16 cellular contexts compared by ENCODE assay signal in the genomic region with DNA sequence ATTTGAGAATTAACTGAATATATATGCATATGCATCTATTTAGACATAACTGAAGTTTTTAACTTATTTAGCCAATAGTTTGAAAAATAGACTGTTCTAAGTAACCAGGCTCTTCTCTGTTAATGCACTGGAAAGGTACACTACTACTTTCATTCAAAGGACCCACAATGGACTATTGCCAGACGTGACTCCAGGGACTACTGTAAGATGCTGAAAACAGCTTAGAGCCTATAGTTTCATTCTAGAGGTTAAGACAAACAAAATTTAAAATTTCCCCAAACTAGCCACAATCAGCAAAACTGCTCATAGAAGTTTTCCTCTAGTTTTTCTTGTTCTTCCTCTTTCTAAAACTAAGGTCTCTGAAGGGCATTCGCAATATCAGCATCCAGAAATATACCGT. TPM values are rescaled to one million over a fixed set of nuclear protein-coding genes. Genes with fewer than 3 reads are reported as not detected.
DNase-seq lines count a peak whose midpoint lies in the region; ATAC-seq and TF ChIP-seq lines count a peak whose summit lies in the region.
"Had no signal": no experiment of that assay in that cellular context is flagged by ENCODE, and none has a peak within 500 bp of the region (broad histone marks: within the 10 kb centered on the region; RNA-seq: fewer than 3 reads in every experiment).

No MANE protein-coding gene starts in this region.

- H3K4me1 ChIP-seq in colonic mucosa (peaks cover 5% of the 10 kb centered on the region), spleen (peaks cover 30 to 100% (median 60%) of the 10 kb centered on the region in 6 donors)

- peaks cover 10 to 27% of the 10 kb centered on the region in 2 donors for H3K36me3 Mint-ChIP-seq in activated T-cell treated with anti-CD3 and anti-CD28 coated beads, Interleukin-2, amount 50 U/mL, for 72 hours (ENCODE audit: insufficient read depth in 2 of 2)

- ATAC-seq in activated T-cell treated with anti-CD3 and anti-CD28 coated beads, Interleukin-2, amount 50 U/mL, for 72 hours (replicated peaks in 1 of 2), result no peak

- no peaks in the 10 kb centered on the region for H3K9me3 Mint-ChIP-seq in activated T-cell treated with anti-CD3 and anti-CD28 coated beads, Interleukin-2, amount 50 U/mL, for 72 hours
- H3K9me3 Mint-ChIP-seq: activated CD4-positive, alpha-beta T cell treated with anti-CD3 and anti-CD28 coated beads, Interleukin-2, amount 10 ng/mL, durations not matched to agents 7 days and 5 days; CD8-positive, alpha-beta memory T cell; stimulated activated effector memory CD8-positive, alpha-beta T cell treated with anti-CD3 and anti-CD28 coated beads, Interleukin-12 subunit alpha, Interleukin-12 subunit beta, amount 100 ng/mL, for 72 hours had no signal

- H3K27me3 ChIP-seq in colonic mucosa (no peaks in the 10 kb centered on the region), spleen (replicated peaks in 1 of 7) (no peaks in the 10 kb centered on the region)
- H3K27me3 ChIP-seq: ascending aorta had no signal

- peak overlapping the region; percentile 14 to 39 for H3K4me3 Mint-ChIP-seq in activated T-cell treated with anti-CD3 and anti-CD28 coated beads, Interleukin-2, amount 50 U/mL, for 72 hours
- H3K4me3 Mint-ChIP-seq: activated CD4-positive, alpha-beta T cell treated with anti-CD3 and anti-CD28 coated beads, Interleukin-2, amount 10 ng/mL, durations not matched to agents 7 days and 5 days; stimulated activated effector memory CD8-positive, alpha-beta T cell treated with anti-CD3 and anti-CD28 coated beads, Interleukin-12 subunit alpha, Interleukin-12 subunit beta, amount 100 ng/mL, for 72 hours had no signal

- H3K27ac Mint-ChIP-seq in activated T-cell treated with anti-CD3 and anti-CD28 coated beads, Interleukin-2, amount 50 U/mL, for 72 hours, result no peak overlapping the region
- H3K27ac Mint-ChIP-seq: activated CD4-positive, alpha-beta T cell treated with anti-CD3 and anti-CD28 coated beads, Interleukin-2, amount 10 ng/mL, durations not matched to agents 7 days and 5 days; CD8-positive, alpha-beta memory T cell; stimulated activated effector memory CD8-positive, alpha-beta T cell treated with anti-CD3 and anti-CD28 coated beads, Interleukin-12 subunit alpha, Interleukin-12 subunit beta, amount 100 ng/mL, for 72 hours had no signal

- H3K36me3 ChIP-seq in colonic mucosa (no peaks in the 10 kb centered on the region), spleen (peaks cover 0 to 78% (median 28%) of the 10 kb centered on the region in 6 donors)

- no peaks in the 10 kb centered on the region for H3K27me3 Mint-ChIP-seq in activated T-cell treated with anti-CD3 and anti-CD28 coated beads, Interleukin-2, amount 50 U/mL, for 72 hours (ENCODE audit: low read depth)
- H3K27me3 Mint-ChIP-seq: activated CD4-positive, alpha-beta T cell treated with anti-CD3 and anti-CD28 coated beads, Interleukin-2, amount 10 ng/mL, durations not matched to agents 7 days and 5 days; CD8-positive, alpha-beta memory T cell had no signal

- intact Hi-C loops in colonic mucosa (cut with DNase I), result no loop called here
- intact Hi-C loops in spleen (cut with DNase I; ENCODE audit: low total_unique reads), result no loop called here

- H3K9me3 ChIP-seq in colonic mucosa (no peaks in the 10 kb centered on the region), spleen (no peaks in the 10 kb centered on the region)
- H3K9me3 ChIP-seq: ascending aorta, thoracic aorta had no signal

- TF ChIP-seq CTCF in colonic mucosa (IDR thresholded peaks at IDR 0.05), result no peak
- no peak for TF ChIP-seq CTCF in spleen (IDR thresholded peaks at IDR 0.05 in 8 of 11, conservative IDR thresholded peaks at IDR 0.05 in 3 of 11)

- no peak overlapping the region for H3K9ac ChIP-seq in colonic mucosa (ENCODE audit: low read depth in 2 of 2, low read length in 2 of 2)

- TF ChIP-seq POLR2A in spleen (IDR thresholded peaks at IDR 0.05), result no peak

- H3K27ac ChIP-seq in colonic mucosa, result peak overlapping the region; percentile 51
- H3K27ac ChIP-seq in spleen, result peak overlapping the region in 7 of 8 donors; percentile 67 to 75 (median 70)

- 28 to 43% (median 30%) methylated on average over 3 of the region's 3 CpGs for WGBS in spleen, 5 donors

- no peak for DNase-seq in activated T-cell treated with anti-CD3 and anti-CD28 coated beads, Interleukin-2, amount 50 U/mL, for 72 hours
- no peak for DNase-seq in activated T-cell treated with anti-CD3 and anti-CD28 coated beads, Interleukin-2, amount 50 U/mL, for 1 hour
- DNase-seq in MV-4-11 (lab: John Stamatoyannopoulos, UW) (peak; percentile 21), colonic mucosa (no peak), spleen (no peak), medulla oblongata (ENCODE audit: extremely low spot score) (no peak), HT-29 (ENCODE audit: low spot score) (no peak), NCI-H1930 (lab: John Stamatoyannopoulos, UW) (no peak)
- DNase-seq: activated CD8-positive, alpha-beta memory T cell treated with anti-CD3 and anti-CD28 coated beads, Interleukin-2, amount 50 U/mL, for 48 hours; DMS79; NCI-H526 treated with DMSO at 0.1 percent for 48 hours had no signal

- H3K4me3 ChIP-seq in colonic mucosa, result no peak overlapping the region
- H3K4me3 ChIP-seq in spleen, result no peak overlapping the region

- H3K4me1 Mint-ChIP-seq in activated T-cell treated with anti-CD3 and anti-CD28 coated beads, Interleukin-2, amount 50 U/mL, for 72 hours (ENCODE audit: low read depth), result peaks cover 54% of the 10 kb centered on the region

RNA-seq across cellular contexts. Expression of gene APPL2, which starts 10.5 kb away (rescaled TPM):
- 10 to 100 TPM; 18.9 to 19.7 TPM for total RNA-seq in activated T-cell treated with anti-CD3 and anti-CD28 coated beads, Interleukin-2, amount 50 U/mL, for 72 hours
- 10 to 100 TPM; 70.8 to 86.0 TPM for total RNA-seq in colonic mucosa
- total RNA-seq in spleen, result 10 to 100 TPM; 35.9 to 75.6 (median 46.7) TPM
- polyA plus RNA-seq in spleen, result 10 to 100 TPM; 11.0 to 12.8 (median 12.2) TPM
- 10.3 and 13.3 TPM in 2 replicates for total RNA-seq in HT-29 (2014; rRNA removed; shearing (Covaris generic))
